ENCODE assay signal across 8 cellular contexts in genomic region chr19:12439686-12440411, GRCh38. TPM values are rescaled to one million over a fixed set of nuclear protein-coding genes. Genes with fewer than 3 reads are reported as not detected.
A peak's percentile ranks its signal among the peaks of the same experiment; 100 is the strongest.
DNase-seq lines count a peak whose midpoint lies in the region; ATAC-seq and TF ChIP-seq lines count a peak whose summit lies in the region.
"Not testable (repeated sequence)": the region's sequence is repeated elsewhere in the genome, so short reads cannot be mapped to it uniquely, and the experiment has no call there.

No MANE protein-coding gene starts in this region.

- H3K9me3 ChIP-seq in CD4-positive, alpha-beta T cell (ENCODE audit: control insufficient read depth, low read length); SU-DHL-6 (ENCODE audit: insufficient read depth, low read length); muscle layer of colon (ENCODE audit: low read length): not testable (repeated sequence)

- H3K27ac ChIP-seq in CD4-positive, alpha-beta T cell (ENCODE audit: low read depth, low read length); SU-DHL-6 (ENCODE audit: low read depth, low read length): not testable (repeated sequence)
- H3K27ac ChIP-seq in muscle layer of colon (ENCODE audit: low read depth, low read length): peak overlapping the region; percentile 72

- H4K20me1 ChIP-seq in SU-DHL-6 (ENCODE audit: low read depth, low read length): not testable (repeated sequence)

- H3K36me3 Mint-ChIP-seq in CD4-positive, alpha-beta T cell (ENCODE audit: low read depth): peaks cover 13% of the 10 kb centered on the region
- not testable (repeated sequence) for H3K36me3 Mint-ChIP-seq in IgD-negative memory B cell

- H3K4me3 ChIP-seq in SU-DHL-6 (ENCODE audit: insufficient read depth, low read length, poor library complexity, severe bottlenecking): peak overlapping the region; percentile 84
- H3K4me3 ChIP-seq in muscle layer of colon (ENCODE audit: low read depth in 1 of 2, low read length in 2 of 2): peak overlapping the region; percentile 61 to 80

- H3K36me3 ChIP-seq in SU-DHL-6 (ENCODE audit: low read length); muscle layer of colon (ENCODE audit: insufficient read depth, low read length): not testable (repeated sequence)

- intact Hi-C loops in CD4-positive, alpha-beta T cell (cut with DNase I, micrococcal nuclease): loop anchor here (2.0 to 5.0 kb wide), 7 partner anchors 38 to 278 kb away; partner anchors contain the start of genes ZNF44 (in 2 of the 2), ZNF709 (in 2 of the 2), ZNF136 (in 1 of the 2) and ZNF799 (in 1 of the 2)

- peak overlapping the region; percentile 86 for H3K27ac Mint-ChIP-seq in CD4-positive, alpha-beta T cell
- H3K27ac Mint-ChIP-seq in IgD-negative memory B cell: peak overlapping the region; percentile 16 to 80 (median 77)

- not testable (repeated sequence) for H3K9me3 Mint-ChIP-seq in CD4-positive, alpha-beta T cell; IgD-negative memory B cell

- not testable (repeated sequence) for H3F3A ChIP-seq in SU-DHL-6 (ENCODE audit: insufficient read depth)

- H3K9me2 ChIP-seq in SU-DHL-6 (replicated peaks; ENCODE audit: insufficient read depth, low read length): not testable (repeated sequence)

- CTCF ChIA-PET in CD4-positive, alpha-beta T cell (lab: Charles Lee): interaction anchor here (0.9 kb wide), 1 partner anchor 8 kb away, joined by 4 read pairs; no protein-coding TSS in a partner anchor

- peaks cover 13% of the 10 kb centered on the region for H3K4me1 Mint-ChIP-seq in CD4-positive, alpha-beta T cell (ENCODE audit: low read depth)
- peaks cover 12 to 22% (median 18%) of the 10 kb centered on the region in 3 donors for H3K4me1 Mint-ChIP-seq in IgD-negative memory B cell

- H2AFZ ChIP-seq in SU-DHL-6 (ENCODE audit: low read depth, low read length, severe bottlenecking): peak overlapping the region; percentile 63

- H3K4me1 ChIP-seq in muscle layer of colon (ENCODE audit: insufficient read depth, low read length): not testable (repeated sequence)

- peak; percentile 9 for ATAC-seq in CD4-positive, alpha-beta T cell (ENCODE audit: poor library complexity)
- peak; percentile 22 for ATAC-seq in GM21515 (IDR thresholded peaks at IDR 0.05; ENCODE audit: unreplicated experiment)

- H3K27me3 ChIP-seq in CD4-positive, alpha-beta T cell (ENCODE audit: control insufficient read depth, insufficient read depth, low read length); SU-DHL-6 (ENCODE audit: low read length); muscle layer of colon (ENCODE audit: control insufficient read depth in 1 of 2, insufficient read depth in 2 of 2, low read length in 2 of 2): not testable (repeated sequence)

- POLR2A ChIA-PET in CD4-positive, alpha-beta T cell (lab: Charles Lee): interaction anchor here (1.1 to 2.0 kb wide), 2 partner anchors 107 to 642 kb away, joined by 3 to 14 read pairs; partner anchors contain the start of gene ZNF563

- peak in 6 of 10 experiments; percentile 1 to 16 (median 5) for DNase-seq in CD4-positive, alpha-beta T cell
- DNase-seq in activated naive CD4-positive, alpha-beta T cell treated with Interleukin-2 at 50 U/mL for 16 hours: peak; percentile 68
- DNase-seq in fibroblast of peridontal ligament (ENCODE audit: extremely low read depth): peak; percentile 4
- DNase-seq in stimulated activated CD4-positive, alpha-beta T cell treated with anti-CD3 and anti-CD28 coated beads, TNF-alpha, amount 100 ng/mL, for 48 hours (ENCODE audit: low read depth in 3 of 3): peak in 2 of 3 donors; percentile 20 to 28

- peak overlapping the region; percentile 58 for H3K4me2 ChIP-seq in SU-DHL-6 (ENCODE audit: low read depth, low read length, poor library complexity, severe bottlenecking)

- H3K4me3 Mint-ChIP-seq in CD4-positive, alpha-beta T cell: peak overlapping the region; percentile 92
- peak overlapping the region; percentile 97 to 99 (median 98) for H3K4me3 Mint-ChIP-seq in IgD-negative memory B cell

- H3K9ac ChIP-seq in SU-DHL-6 (ENCODE audit: low read length): peak overlapping the region; percentile 84
- not testable (repeated sequence) for H3K9ac ChIP-seq in muscle layer of colon (ENCODE audit: low read length)

- not testable (repeated sequence) for H3K27me3 Mint-ChIP-seq in CD4-positive, alpha-beta T cell; IgD-negative memory B cell

- TF ChIP-seq CTCF in CD4-positive, alpha-beta T cell (IDR thresholded peaks at IDR 0.05); SU-DHL-6 (IDR thresholded peaks at IDR 0.05; ENCODE audit: insufficient read depth, low read length, poor library complexity, severe bottlenecking): not testable (repeated sequence)

- H3K79me2 ChIP-seq in SU-DHL-6 (ENCODE audit: insufficient read depth, low read length): not testable (repeated sequence)

RNA-seq across cellular contexts. Expression of gene ZNF443, which starts 1.0 kb away (rescaled TPM):
- 1 to 10 TPM; 1.8 to 2.0 TPM for total RNA-seq in CD4-positive, alpha-beta T cell
- 2.4 TPM for polyA plus RNA-seq in IgD-negative memory B cell

RNA-seq across cellular contexts. Expression of gene ZNF799, which starts 38.8 kb away (rescaled TPM):
- total RNA-seq in CD4-positive, alpha-beta T cell: 1 to 10 TPM; 1.1 to 1.6 TPM
- polyA plus RNA-seq in IgD-negative memory B cell: 10.2 TPM

RNA-seq across cellular contexts. Expression of gene ZNF709, which starts 44.8 kb away (rescaled TPM):
- 1 to 10 TPM; 3.5 to 3.7 TPM for total RNA-seq in CD4-positive, alpha-beta T cell
- 2.6 TPM for polyA plus RNA-seq in IgD-negative memory B cell

Comparison
In these comparisons a context has a peak if more than half of its experiments do, and no peak if none do; other contexts are left out.
1. DNase-seq: peak in every context shown above with its lines; median percentile 68 in activated naive CD4-positive, alpha-beta T cell treated with Interleukin-2 at 50 U/mL for 16 hours; 24 in stimulated activated CD4-positive, alpha-beta T cell treated with anti-CD3 and anti-CD28 coated beads, TNF-alpha, amount 100 ng/mL, for 48 hours; 5 in CD4-positive, alpha-beta T cell; 4 in fibroblast of peridontal ligament.